19 cellular contexts compared by ENCODE assay signal in genomic region chr1:233935277-233935868, GRCh38. TPM values are rescaled to one million over a fixed set of nuclear protein-coding genes. Genes with fewer than 3 reads are reported as not detected.
A peak's percentile ranks its signal among the peaks of the same experiment; 100 is the strongest.
DNase-seq lines count a peak whose midpoint lies in the region; ATAC-seq and TF ChIP-seq lines count a peak whose summit lies in the region.
"Had no signal": no experiment of that assay in that cellular context is flagged by ENCODE, and none has a peak within 500 bp of the region (broad histone marks: within the 10 kb centered on the region; RNA-seq: fewer than 3 reads in every experiment).

No MANE protein-coding gene starts in this region.

- no peak overlapping the region for H2AFZ ChIP-seq in trophoblast cell (ENCODE audit: insufficient read depth, low read length, poor library complexity)
- H2AFZ ChIP-seq: GM23248 had no signal

- no peak overlapping the region for H4K91ac ChIP-seq in trophoblast cell (ENCODE audit: low read depth, low read length)

- intact Hi-C loops in left lung (cut with DNase I), result no loop called here

- no CpG with 5 or more reads among the region's 4 CpGs for WGBS in trophoblast cell (ENCODE audit: extremely low coverage, insufficient coverage, insufficient read length)

- H3K36me3 ChIP-seq in left lung (no peaks in the 10 kb centered on the region), trophoblast cell (ENCODE audit: control insufficient read depth in 1 of 2, insufficient read depth in 2 of 2, low read length in 2 of 2) (no peaks in the 10 kb centered on the region)

- H3K79me2 ChIP-seq in trophoblast cell (ENCODE audit: control insufficient read depth, insufficient read depth, low read length, poor library complexity), result no peaks in the 10 kb centered on the region

- H2BK120ac ChIP-seq in trophoblast cell (ENCODE audit: insufficient read depth, low read length, poor library complexity), result no peak overlapping the region

- no peak overlapping the region for H2BK12ac ChIP-seq in trophoblast cell (ENCODE audit: low read length)

- H3K18ac ChIP-seq in trophoblast cell (ENCODE audit: low read length), result no peak overlapping the region

- H2AK5ac ChIP-seq in trophoblast cell (ENCODE audit: low read length), result no peak overlapping the region

- no peak overlapping the region for H3K4me3 ChIP-seq in left lung
- H3K4me3 ChIP-seq in trophoblast cell (ENCODE audit: low read depth, low read length), result no peak overlapping the region
- H3K4me3 ChIP-seq: GM12878, GM23248 had no signal

- no peak overlapping the region for H4K8ac ChIP-seq in trophoblast cell (ENCODE audit: low read depth, low read length)

- no peak overlapping the region for H4K12ac ChIP-seq in trophoblast cell (ENCODE audit: low read depth, low read length)

- no peak overlapping the region for H3K4ac ChIP-seq in trophoblast cell (ENCODE audit: low read depth, low read length)

- peak overlapping the region; percentile 46 for H3K23ac ChIP-seq in trophoblast cell (ENCODE audit: low read length)

- H3K4me1 ChIP-seq in left lung (no peaks in the 10 kb centered on the region), trophoblast cell (ENCODE audit: control insufficient read depth in 1 of 2, insufficient read depth in 2 of 2, low read length in 2 of 2) (no peaks in the 10 kb centered on the region)

- H3K27ac ChIP-seq in left lung (no peak overlapping the region), trophoblast cell (ENCODE audit: low read depth, low read length) (no peak overlapping the region)
- H3K27ac ChIP-seq: GM23248 had no signal

- H3K27me3 ChIP-seq in left lung, result no peaks in the 10 kb centered on the region
- H3K27me3 ChIP-seq in trophoblast cell (ENCODE audit: insufficient read depth, low read length), result no peaks in the 10 kb centered on the region

- H3K9ac ChIP-seq in trophoblast cell (ENCODE audit: low read length), result no peak overlapping the region
- H3K9ac ChIP-seq: GM23248 had no signal

- H3K9me3 ChIP-seq in left lung, result no peaks in the 10 kb centered on the region
- no peaks in the 10 kb centered on the region for H3K9me3 ChIP-seq in trophoblast cell (ENCODE audit: insufficient read depth, low read depth, low read length)

- TF ChIP-seq CTCF in left lung (IDR thresholded peaks at IDR 0.05), result no peak

- ATAC-seq in left lung, result peak; percentile 89
- no peak for ATAC-seq in HG03135 (IDR thresholded peaks at IDR 0.05; ENCODE audit: unreplicated experiment)
- no peak for ATAC-seq in HG02884 (IDR thresholded peaks at IDR 0.05; ENCODE audit: unreplicated experiment)
- ATAC-seq: GM12878 had no signal

- no peak overlapping the region for H3K4me2 ChIP-seq in trophoblast cell (ENCODE audit: low read length)

- no peak overlapping the region for H2BK5ac ChIP-seq in trophoblast cell (ENCODE audit: low read depth, low read length, poor library complexity)

- H3K14ac ChIP-seq in trophoblast cell (ENCODE audit: low read length), result no peak overlapping the region

- DNase-seq in NCI-H510A treated with DMSO at 0.1 percent for 48 hours (lab: John Stamatoyannopoulos, UW) (peak; percentile 65), NCI-H510A (lab: John Stamatoyannopoulos, UW) (no peak), DMS53 (lab: John Stamatoyannopoulos, UW) (peak; percentile 60), left lung (no peak), trophoblast cell (no peak), NCI-H2107 treated with DMSO at 0.1 percent for 48 hours (lab: John Stamatoyannopoulos, UW; ENCODE audit: unreplicated experiment) (no peak)
- DNase-seq: 8988T; C1 segment of cervical spinal cord; Calu3; CD4-positive, alpha-beta memory T cell; COR-L47; EL; GDM1; GM23248; H7; HCEC 1CT had no signal

- H3K79me1 ChIP-seq in trophoblast cell (ENCODE audit: low read length), result no peaks in the 10 kb centered on the region

RNA-seq across cellular contexts. Expression of gene SLC35F3, which starts 30.9 kb away (rescaled TPM):
- total RNA-seq in left lung, result under 1 TPM; 0.58 to 0.64 TPM
- 0.25 and 0.29 TPM in 2 replicates for polyA plus RNA-seq in trophoblast cell (2013)
- total RNA-seq: CD4-positive, alpha-beta memory T cell had no signal

Comparison
In these comparisons a context has a peak if more than half of its experiments do, and no peak if none do; other contexts are left out.
1. DNase-seq: peak in NCI-H510A treated with DMSO at 0.1 percent for 48 hours (single experiment) and DMS53 (single experiment); none in NCI-H510A (single experiment), left lung (0 of 2), trophoblast cell (0 of 2) and NCI-H2107 treated with DMSO at 0.1 percent for 48 hours (single experiment).